8 cellular contexts compared by ENCODE assay signal in genomic region chr18:76803814-76804213, GRCh38. TPM values are rescaled to one million over a fixed set of nuclear protein-coding genes. Genes with fewer than 3 reads are reported as not detected.
DNase-seq lines count a peak whose midpoint lies in the region; ATAC-seq, FAIRE-seq and TF ChIP-seq lines count a peak whose summit lies in the region.

No MANE protein-coding gene starts in this region.

- H3K9me3 Mint-ChIP-seq in CD4-positive, alpha-beta T cell, result no peaks in the 10 kb centered on the region
- H3K9me3 Mint-ChIP-seq in naive thymus-derived CD8-positive, alpha-beta T cell, result no peaks in the 10 kb centered on the region
- no peaks in the 10 kb centered on the region for H3K9me3 Mint-ChIP-seq in stimulated activated naive CD8-positive, alpha-beta T cell treated with anti-CD3 and anti-CD28 coated beads, Interleukin-15, Interleukin-2, amounts not matched to agents 100 ng/mL and 50 ng/mL, for 24 hours

- ATAC-seq in CD4-positive, alpha-beta T cell (ENCODE audit: poor library complexity), result peak; percentile 85
- ATAC-seq in GM19351 (IDR thresholded peaks at IDR 0.05; ENCODE audit: unreplicated experiment), result peak; percentile 54
- ATAC-seq in HG03571 (IDR thresholded peaks at IDR 0.05; ENCODE audit: unreplicated experiment), result peak; percentile 47
- peak; percentile 85 to 87 for ATAC-seq in naive thymus-derived CD8-positive, alpha-beta T cell

- H3K79me2 ChIP-seq in endothelial cell of umbilical vein (ENCODE audit: control insufficient read depth, insufficient read depth, low read length), result no peaks in the 10 kb centered on the region

- peaks cover 10% of the 10 kb centered on the region for H3K27me3 ChIP-seq in CD4-positive, alpha-beta T cell (ENCODE audit: control insufficient read depth, insufficient read depth, low read length)
- no peaks in the 10 kb centered on the region for H3K27me3 ChIP-seq in endothelial cell of umbilical vein (ENCODE audit: control insufficient read depth in 2 of 2, insufficient read depth in 2 of 2, low read length in 2 of 2)

- peak overlapping the region; percentile 82 for H2AFZ ChIP-seq in endothelial cell of umbilical vein (ENCODE audit: low read depth, low read length)

- BruUV-seq in endothelial cell of umbilical vein (replicated peaks; lab: Mats Ljungman, UMichigan), result no TSS peak

- TF ChIP-seq CTCF in CD4-positive, alpha-beta T cell (IDR thresholded peaks at IDR 0.05), result peak; percentile 87
- TF ChIP-seq CTCF in endothelial cell of umbilical vein (IDR thresholded peaks at IDR 0.05; ENCODE audit: extremely low read depth in 1 of 2, insufficient read depth in 1 of 2, low read depth in 1 of 2, low read length in 2 of 2), result peak; percentile 82 to 85

- H3K36me3 Mint-ChIP-seq in CD4-positive, alpha-beta T cell (ENCODE audit: low read depth), result peaks cover 8% of the 10 kb centered on the region
- peaks cover 0 to 12% (median 8%) of the 10 kb centered on the region in 3 donors for H3K36me3 Mint-ChIP-seq in naive thymus-derived CD8-positive, alpha-beta T cell
- H3K36me3 Mint-ChIP-seq in stimulated activated naive CD8-positive, alpha-beta T cell treated with anti-CD3 and anti-CD28 coated beads, Interleukin-15, Interleukin-2, amounts not matched to agents 100 ng/mL and 50 ng/mL, for 24 hours (ENCODE audit: low read depth), result no peaks in the 10 kb centered on the region

- no peaks in the 10 kb centered on the region for H3K9me3 ChIP-seq in CD4-positive, alpha-beta T cell (ENCODE audit: control insufficient read depth, low read length)
- no peaks in the 10 kb centered on the region for H3K9me3 ChIP-seq in endothelial cell of umbilical vein (replicated peaks; ENCODE audit: control insufficient read depth, insufficient read depth, low read length)

- peaks cover 15% of the 10 kb centered on the region for H3K4me1 Mint-ChIP-seq in CD4-positive, alpha-beta T cell (ENCODE audit: low read depth)
- peaks cover 10 to 18% (median 11%) of the 10 kb centered on the region in 4 donors for H3K4me1 Mint-ChIP-seq in naive thymus-derived CD8-positive, alpha-beta T cell
- H3K4me1 Mint-ChIP-seq in stimulated activated naive CD8-positive, alpha-beta T cell treated with anti-CD3 and anti-CD28 coated beads, Interleukin-15, Interleukin-2, amounts not matched to agents 100 ng/mL and 50 ng/mL, for 24 hours (ENCODE audit: low read depth), result peaks cover 10% of the 10 kb centered on the region

- H3K4me2 ChIP-seq in endothelial cell of umbilical vein (ENCODE audit: insufficient read depth, low read length), result peak overlapping the region; percentile 86

- CTCF ChIA-PET in CD4-positive, alpha-beta T cell (lab: Charles Lee), result interaction anchor here (0.7 to 3.3 kb wide), 7 partner anchors 8 to 179 kb away, joined by 3 to 27 read pairs (median 4); no protein-coding TSS in a partner anchor
- CTCF ChIA-PET in endothelial cell of umbilical vein (lab: Charles Lee), result interaction anchor here (0.7 to 5.4 kb wide), 38 partner anchors 8 to 408 kb away, joined by 3 to 140 read pairs (median 5); partner anchors contain the start of gene ZNF236

- peak overlapping the region in 1 of 3 experiments; percentile 40 for H3K4me3 ChIP-seq in endothelial cell of umbilical vein (replicated peaks in 1 of 3; ENCODE audit: insufficient read depth in 1 of 3, low read depth in 1 of 3, low read length in 3 of 3)

- FAIRE-seq in endothelial cell of umbilical vein (lab: Jason Lieb, UNC), result peak; percentile 81

- no peaks in the 10 kb centered on the region for H3K9me1 ChIP-seq in endothelial cell of umbilical vein (replicated peaks; ENCODE audit: control insufficient read depth, extremely low read depth, insufficient read depth, low read length)

- H3K9ac ChIP-seq in endothelial cell of umbilical vein (replicated peaks; ENCODE audit: extremely low read depth, insufficient read depth, low read length), result no peak overlapping the region

- H3K4me3 Mint-ChIP-seq in CD4-positive, alpha-beta T cell, result no peak overlapping the region
- peak overlapping the region in 8 of 10 donors; percentile 4 to 55 (median 26) for H3K4me3 Mint-ChIP-seq in naive thymus-derived CD8-positive, alpha-beta T cell
- H3K4me3 Mint-ChIP-seq in stimulated activated naive CD8-positive, alpha-beta T cell treated with anti-CD3 and anti-CD28 coated beads, Interleukin-15, Interleukin-2, amounts not matched to agents 100 ng/mL and 50 ng/mL, for 24 hours, result no peak overlapping the region

- POLR2A ChIA-PET in CD4-positive, alpha-beta T cell (lab: Charles Lee), result interaction anchor here (1.0 to 2.7 kb wide), 3 partner anchors 18 to 405 kb away, joined by 3 to 12 read pairs (median 6); partner anchors contain the start of gene ZNF236
- POLR2A ChIA-PET in endothelial cell of umbilical vein (lab: Charles Lee), result no interaction called here
- POLR2A ChIA-PET in naive thymus-derived CD8-positive, alpha-beta T cell (lab: Charles Lee), result interaction anchor here (1.1 kb wide), 1 partner anchor 82 kb away, joined by 3 read pairs; no protein-coding TSS in a partner anchor

- no peak for TF ChIP-seq POLR2A in endothelial cell of umbilical vein (IDR thresholded peaks at IDR 0.05; ENCODE audit: low read depth, low read length)

- H3K4me1 ChIP-seq in endothelial cell of umbilical vein (ENCODE audit: control insufficient read depth, extremely low read depth, insufficient read depth, low read length), result peaks cover 9% of the 10 kb centered on the region

- no peak overlapping the region for H3K27ac Mint-ChIP-seq in CD4-positive, alpha-beta T cell
- H3K27ac Mint-ChIP-seq in naive thymus-derived CD8-positive, alpha-beta T cell, result peak overlapping the region in 2 of 10 donors; percentile 1 to 17
- H3K27ac Mint-ChIP-seq in stimulated activated naive CD8-positive, alpha-beta T cell treated with anti-CD3 and anti-CD28 coated beads, Interleukin-15, Interleukin-2, amounts not matched to agents 100 ng/mL and 50 ng/mL, for 24 hours, result peak overlapping the region; percentile 21

- intact Hi-C loops in CD4-positive, alpha-beta T cell (cut with DNase I, micrococcal nuclease), result loop anchor here (2.0 to 10.0 kb wide), 8 partner anchors 17 to 898 kb away; no protein-coding TSS in a partner anchor
- intact Hi-C loops in endothelial cell of umbilical vein (cut with micrococcal nuclease), result loop anchor here (2.0 to 10.0 kb wide), 3 partner anchors 58 to 411 kb away; no protein-coding TSS in a partner anchor

- dilution Hi-C loops in endothelial cell of umbilical vein (cut with MboI; ENCODE audit: extremely low pct_ligation_motif_present, low sequenced_read_pairs), result no loop called here

- H3K27ac ChIP-seq in CD4-positive, alpha-beta T cell (ENCODE audit: low read depth, low read length), result no peak overlapping the region
- no peak overlapping the region for H3K27ac ChIP-seq in endothelial cell of umbilical vein (ENCODE audit: insufficient read depth, low read depth, low read length)

- H3K36me3 ChIP-seq in endothelial cell of umbilical vein (ENCODE audit: control insufficient read depth in 2 of 2, extremely low read depth in 1 of 2, insufficient read depth in 2 of 2, low read length in 2 of 2), result no peaks in the 10 kb centered on the region

- peak; percentile 52 to 70 (median 62) for DNase-seq in CD4-positive, alpha-beta T cell
- peak; percentile 61 for DNase-seq in NOMO-1 treated with DMSO at 0.1 percent for 48 hours (lab: John Stamatoyannopoulos, UW; ENCODE audit: unreplicated experiment)
- DNase-seq in activated CD8-positive, alpha-beta memory T cell treated with anti-CD3 and anti-CD28 coated beads for 24 hours, result peak; percentile 86
- DNase-seq in endothelial cell of umbilical vein (ENCODE audit: low read depth, low spot score), result peak; percentile 63
- peak; percentile 50 to 78 (median 66) for DNase-seq in naive thymus-derived CD8-positive, alpha-beta T cell

- H4K20me1 ChIP-seq in endothelial cell of umbilical vein (replicated peaks; ENCODE audit: control insufficient read depth, extremely low read depth, insufficient read depth, low read length), result no peaks in the 10 kb centered on the region

- H3K27me3 Mint-ChIP-seq in CD4-positive, alpha-beta T cell, result peaks cover 7% of the 10 kb centered on the region
- peaks cover 3 to 14% (median 7%) of the 10 kb centered on the region in 5 donors for H3K27me3 Mint-ChIP-seq in naive thymus-derived CD8-positive, alpha-beta T cell
- peaks cover 8% of the 10 kb centered on the region for H3K27me3 Mint-ChIP-seq in stimulated activated naive CD8-positive, alpha-beta T cell treated with anti-CD3 and anti-CD28 coated beads, Interleukin-15, Interleukin-2, amounts not matched to agents 100 ng/mL and 50 ng/mL, for 24 hours

TF ChIP-seq in endothelial cell of umbilical vein, 7 proteins besides CTCF, POLR2A, EP300 and RAD21:
- TF ChIP-seq MYC (IDR thresholded peaks at IDR 0.05; ENCODE audit: low read depth, low read length), result no peak
- TF ChIP-seq GATA2 (IDR thresholded peaks at IDR 0.05; ENCODE audit: insufficient read depth, insufficient read length, low read depth, low read length), result no peak
- TF ChIP-seq POLR2AphosphoS5 (IDR thresholded peaks at IDR 0.05; ENCODE audit: insufficient read depth, low read depth, low read length), result no peak
- no peak for TF ChIP-seq JUN (IDR thresholded peaks at IDR 0.05; ENCODE audit: borderline replicate concordance, insufficient read depth, insufficient read length, low read depth)
- no peak for TF ChIP-seq FOS (IDR thresholded peaks at IDR 0.05; ENCODE audit: borderline replicate concordance, insufficient read depth, low read length)

RNA-seq across cellular contexts. Expression of gene ZNF236, which starts 18.5 kb away (rescaled TPM):
- total RNA-seq in CD4-positive, alpha-beta T cell, result 10 to 100 TPM; 25.7 to 27.9 TPM
- 13.6 and 14.7 TPM in 2 replicates for total RNA-seq in endothelial cell of umbilical vein
- 4.5 TPM in 2 replicates for polyA plus RNA-seq in endothelial cell of umbilical vein
- polyA plus RNA-seq in endothelial cell of umbilical vein (2011; cell fraction: cytosol; rRNA removed), result 3.3 and 3.5 TPM in 2 replicates
- polyA plus RNA-seq in endothelial cell of umbilical vein (2011; cell fraction: nucleus; rRNA removed), result 20.6 and 21.0 TPM in 2 replicates
- polyA plus RNA-seq in endothelial cell of umbilical vein (2012), result 3.5 and 4.1 TPM in 2 replicates
- polyA minus RNA-seq in endothelial cell of umbilical vein, result 27.6 and 33.8 TPM in 2 replicates
- 19.8 TPM for polyA minus RNA-seq in endothelial cell of umbilical vein (2011; cell fraction: cytosol; rRNA and poly(A)+ RNA removed)
- polyA minus RNA-seq in endothelial cell of umbilical vein (2011; cell fraction: nucleus; rRNA and poly(A)+ RNA removed), result 75.0 and 107 TPM in 2 replicates
- total RNA-seq in naive thymus-derived CD8-positive, alpha-beta T cell, result 10 to 100 TPM; 24.3 to 25.6 TPM
- polyA plus RNA-seq in naive thymus-derived CD8-positive, alpha-beta T cell, result 1 to 10 TPM; 4.6 to 8.4 (median 5.7) TPM

Comparison
In these comparisons a context has a peak if more than half of its experiments do, and no peak if none do; other contexts are left out.
1. H3K4me3 Mint-ChIP-seq: peak in naive thymus-derived CD8-positive, alpha-beta T cell (8 of 10); none in CD4-positive, alpha-beta T cell (single experiment) and stimulated activated naive CD8-positive, alpha-beta T cell treated with anti-CD3 and anti-CD28 coated beads, Interleukin-15, Interleukin-2, amounts not matched to agents 100 ng/mL and 50 ng/mL, for 24 hours (single experiment).
2. Peak in every context shown above with its lines, with median percentiles within 50 percentile points of each other: ATAC-seq and DNase-seq.